10 cellular contexts compared by ENCODE assay signal in the genomic region with DNA sequence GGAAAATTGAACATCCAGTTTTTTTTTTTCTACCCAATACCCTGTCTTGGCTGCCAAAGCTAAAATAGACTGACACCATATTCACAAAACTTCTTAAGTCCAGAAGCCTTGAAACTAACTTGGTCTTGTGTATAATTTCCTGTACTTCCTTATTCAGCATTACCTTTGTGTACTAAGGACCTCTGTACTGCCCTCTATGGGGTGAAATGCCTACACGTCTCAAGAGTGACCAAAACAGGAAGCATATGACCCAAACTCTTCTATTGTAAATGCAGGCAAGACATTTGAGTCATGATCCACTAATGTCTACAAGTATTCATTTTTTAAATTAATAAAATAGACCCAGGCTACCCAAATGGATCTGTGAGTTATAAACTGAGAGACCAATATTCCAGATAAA. TPM values are rescaled to one million over a fixed set of nuclear protein-coding genes. Genes with fewer than 3 reads are reported as not detected.
DNase-seq lines count a peak whose midpoint lies in the region; ATAC-seq, FAIRE-seq and TF ChIP-seq lines count a peak whose summit lies in the region.
"Had no signal": no experiment of that assay in that cellular context is flagged by ENCODE, and none has a peak within 500 bp of the region (broad histone marks: within the 10 kb centered on the region; RNA-seq: fewer than 3 reads in every experiment).

No MANE protein-coding gene starts in this region.

- H3K27ac Mint-ChIP-seq in activated naive CD8-positive, alpha-beta T cell treated with anti-CD3 and anti-CD28 coated beads for 36 hours = no peak overlapping the region
- no peak overlapping the region for H3K27ac Mint-ChIP-seq in activated T-helper 17 cell treated with anti-CD3 and anti-CD28 coated beads, Interleukin-2, amount 50 U/mL, for 72 hours

- H3K27me3 Mint-ChIP-seq in activated naive CD8-positive, alpha-beta T cell treated with anti-CD3 and anti-CD28 coated beads for 36 hours = no peaks in the 10 kb centered on the region
- no peaks in the 10 kb centered on the region for H3K27me3 Mint-ChIP-seq in activated T-helper 17 cell treated with anti-CD3 and anti-CD28 coated beads, Interleukin-2, amount 50 U/mL, for 72 hours

- H3K79me2 ChIP-seq in keratinocyte (ENCODE audit: control insufficient read depth, insufficient read depth, low read length) = no peaks in the 10 kb centered on the region

- H2AFZ ChIP-seq in keratinocyte (ENCODE audit: control insufficient read depth, low read length) = peak overlapping the region; percentile 27

- H3K27me3 ChIP-seq in keratinocyte (ENCODE audit: control insufficient read depth, extremely low read depth, insufficient read depth, low read length) = no peaks in the 10 kb centered on the region

- peaks cover 1% of the 10 kb centered on the region for H3K9me3 Mint-ChIP-seq in activated naive CD8-positive, alpha-beta T cell treated with anti-CD3 and anti-CD28 coated beads for 36 hours
- peaks cover 4% of the 10 kb centered on the region for H3K9me3 Mint-ChIP-seq in activated T-helper 17 cell treated with anti-CD3 and anti-CD28 coated beads, Interleukin-2, amount 50 U/mL, for 72 hours

- no peak overlapping the region for H3K9ac ChIP-seq in keratinocyte (ENCODE audit: control insufficient read depth, extremely low read depth, insufficient read depth, low read length)

- no peaks in the 10 kb centered on the region for H3K4me1 Mint-ChIP-seq in activated naive CD8-positive, alpha-beta T cell treated with anti-CD3 and anti-CD28 coated beads for 36 hours
- no peaks in the 10 kb centered on the region for H3K4me1 Mint-ChIP-seq in activated T-helper 17 cell treated with anti-CD3 and anti-CD28 coated beads, Interleukin-2, amount 50 U/mL, for 72 hours

- no peak overlapping the region for H3K4me2 ChIP-seq in keratinocyte (ENCODE audit: control insufficient read depth, extremely low read depth, insufficient read depth, low read depth, low read length)

- H3K4me3 Mint-ChIP-seq in activated naive CD8-positive, alpha-beta T cell treated with anti-CD3 and anti-CD28 coated beads for 36 hours = no peak overlapping the region
- H3K4me3 Mint-ChIP-seq in activated T-helper 17 cell treated with anti-CD3 and anti-CD28 coated beads, Interleukin-2, amount 50 U/mL, for 72 hours = no peak overlapping the region

- dilution Hi-C loops in keratinocyte (cut with MboI; ENCODE audit: extremely low pct_ligation_motif_present, low sequenced_read_pairs) = no loop called here

- no peaks in the 10 kb centered on the region for H3K36me3 ChIP-seq in keratinocyte (ENCODE audit: control insufficient read depth in 2 of 2, extremely low read depth in 1 of 2, insufficient read depth in 2 of 2, low read length in 2 of 2)

- H4K20me1 ChIP-seq in keratinocyte (ENCODE audit: control insufficient read depth, extremely low read depth, insufficient read depth, low read length) = no peaks in the 10 kb centered on the region

- TF ChIP-seq CTCF in keratinocyte (optimal IDR thresholded peaks at IDR 0.05 in 1 of 3, IDR thresholded peaks at IDR 0.05 in 1 of 3, conservative IDR thresholded peaks at IDR 0.05 in 1 of 3; ENCODE audit: extremely low read depth in 1 of 3, insufficient read depth in 2 of 3, low read length in 3 of 3) = peak; percentile 32 to 55 (median 39)

- peak; percentile 9 for DNase-seq in SK-N-DZ (ENCODE audit: low spot score)
- DNase-seq in keratinocyte (ENCODE audit: low read depth, low spot score) = no peak
- no peak for DNase-seq in activated naive CD8-positive, alpha-beta T cell treated with anti-CD3 and anti-CD28 coated beads for 36 hours
- no peak for DNase-seq in DMS153 (lab: John Stamatoyannopoulos, UW)

- H3K4me1 ChIP-seq in keratinocyte (ENCODE audit: control insufficient read depth, extremely low read depth, insufficient read depth, low read length) = no peaks in the 10 kb centered on the region

- peak; percentile 97 for ATAC-seq in GM18519 (IDR thresholded peaks at IDR 0.05; ENCODE audit: low FRiP score, unreplicated experiment)
- peak; percentile 87 for ATAC-seq in HG03066 (IDR thresholded peaks at IDR 0.05; ENCODE audit: low read depth, unreplicated experiment)
- no peak for ATAC-seq in GM21526 (IDR thresholded peaks at IDR 0.05; ENCODE audit: low FRiP score, unreplicated experiment)
- no peak for ATAC-seq in activated T-helper 17 cell treated with anti-CD3 and anti-CD28 coated beads, Interleukin-2, amount 50 U/mL, for 72 hours (replicated peaks)

- H3K9me1 ChIP-seq in keratinocyte (ENCODE audit: control insufficient read depth, extremely low read depth, insufficient read depth, low read length) = no peaks in the 10 kb centered on the region

- H3K27ac ChIP-seq in keratinocyte (ENCODE audit: control insufficient read depth, insufficient read depth, low read length) = no peak overlapping the region
- H3K27ac ChIP-seq: skin epidermis had no signal

- no peaks in the 10 kb centered on the region for H3K36me3 Mint-ChIP-seq in activated naive CD8-positive, alpha-beta T cell treated with anti-CD3 and anti-CD28 coated beads for 36 hours
- H3K36me3 Mint-ChIP-seq in activated T-helper 17 cell treated with anti-CD3 and anti-CD28 coated beads, Interleukin-2, amount 50 U/mL, for 72 hours (ENCODE audit: low read depth) = no peaks in the 10 kb centered on the region

- peak; percentile 73 for FAIRE-seq in keratinocyte (lab: Jason Lieb, UNC)
- FAIRE-seq: TTC549 had no signal

- H3K9me3 ChIP-seq in keratinocyte (ENCODE audit: control insufficient read depth, low read depth, low read length) = no peaks in the 10 kb centered on the region

- H3K4me3 ChIP-seq in keratinocyte (ENCODE audit: control insufficient read depth in 2 of 3, extremely low read depth in 1 of 3, insufficient read depth in 2 of 3, low read depth in 1 of 3, low read length in 3 of 3) = no peak overlapping the region
- H3K4me3 ChIP-seq: skin epidermis had no signal

RNA-seq across cellular contexts. Expression of a gene that starts 50.4 kb away (rescaled TPM):
- polyA plus RNA-seq in SK-N-DZ (2014; cell fraction: cytosol; rRNA removed) = 0.19 and 0.52 TPM in 2 replicates
- 0.14 TPM in 1 of 2 replicates, not detected in the other for polyA plus RNA-seq in SK-N-DZ (2014; cell fraction: nucleus; rRNA removed)
- 0.04 to 0.06 TPM in 2 of 3 replicates, not detected in the other for polyA plus RNA-seq in keratinocyte
- polyA plus RNA-seq in keratinocyte (2011; ENCODE audit: low read depth) = not detected
- polyA plus RNA-seq in keratinocyte (2011; cell fraction: cytosol; rRNA removed) = 0.06 TPM in 2 replicates
- polyA plus RNA-seq in keratinocyte (2011; cell fraction: nucleus; rRNA removed) = 0.06 TPM in 1 of 2 replicates, not detected in the other
- not detected in 2 replicates for polyA plus RNA-seq in keratinocyte (2012; ENCODE audit: low replicate concordance)
- polyA minus RNA-seq in keratinocyte = not detected in 3 replicates
- polyA minus RNA-seq in keratinocyte (2011; cell fraction: cytosol; rRNA and poly(A)+ RNA removed) = not detected
- not detected in 2 replicates for polyA minus RNA-seq in keratinocyte (2011; cell fraction: nucleus; rRNA and poly(A)+ RNA removed)
- not detected for total RNA-seq in activated naive CD8-positive, alpha-beta T cell treated with anti-CD3 and anti-CD28 coated beads for 36 hours
- not detected for total RNA-seq in activated T-helper 17 cell treated with anti-CD3 and anti-CD28 coated beads, Interleukin-2, amount 50 U/mL, for 72 hours

Comparison
In these comparisons a context has a peak if more than half of its experiments do, and no peak if none do; other contexts are left out.
1. ATAC-seq: peak in GM18519 (single experiment) and HG03066 (single experiment); none in GM21526 (single experiment) and activated T-helper 17 cell treated with anti-CD3 and anti-CD28 coated beads, Interleukin-2, amount 50 U/mL, for 72 hours (single experiment).